ENCODE assay signal across 1 cellular context in the genomic region with DNA sequence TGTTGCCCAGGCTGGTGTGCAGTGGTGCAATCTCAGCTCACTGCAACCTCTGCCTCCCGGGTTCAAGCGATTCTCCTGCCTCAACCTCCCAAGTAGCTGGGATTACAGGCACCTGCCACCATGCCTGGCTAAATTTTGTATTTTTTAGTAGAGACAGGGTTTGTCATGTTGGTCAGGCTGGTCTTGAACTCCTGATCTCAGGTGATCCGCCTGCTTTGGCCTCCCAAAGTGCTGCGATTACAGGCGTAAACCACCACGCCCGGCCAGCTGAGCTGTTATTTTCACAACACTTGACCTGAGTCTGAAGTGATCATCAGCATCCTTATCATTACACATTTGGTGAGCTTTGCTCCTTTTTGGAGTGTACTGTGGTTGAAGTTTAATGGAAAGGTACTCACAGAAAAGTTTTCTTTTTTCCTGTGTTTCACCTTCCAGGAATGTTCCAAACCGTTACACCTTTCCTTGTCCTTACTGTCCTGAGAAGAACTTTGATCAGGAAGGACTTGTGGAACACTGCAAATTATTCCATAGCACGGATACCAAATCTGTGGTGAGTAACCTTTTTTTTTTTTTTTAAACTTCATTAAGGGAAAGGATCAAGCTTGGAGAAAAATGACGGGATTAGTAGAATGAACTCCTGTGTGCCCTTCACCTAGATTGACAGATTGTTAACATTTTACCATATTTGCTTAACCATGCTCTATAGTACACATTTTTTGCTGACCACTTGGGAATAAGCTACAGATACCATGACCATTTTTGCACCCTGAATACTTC.
TF ChIP-seq lines count a peak whose summit lies in the region.

No MANE protein-coding gene starts in this region.

TF ChIP-seq in HepG2, 621 proteins besides CTCF, POLR2A, EP300 and RAD21 (continued from another document and continues in another):
- TF ChIP-seq, protein P1, sequence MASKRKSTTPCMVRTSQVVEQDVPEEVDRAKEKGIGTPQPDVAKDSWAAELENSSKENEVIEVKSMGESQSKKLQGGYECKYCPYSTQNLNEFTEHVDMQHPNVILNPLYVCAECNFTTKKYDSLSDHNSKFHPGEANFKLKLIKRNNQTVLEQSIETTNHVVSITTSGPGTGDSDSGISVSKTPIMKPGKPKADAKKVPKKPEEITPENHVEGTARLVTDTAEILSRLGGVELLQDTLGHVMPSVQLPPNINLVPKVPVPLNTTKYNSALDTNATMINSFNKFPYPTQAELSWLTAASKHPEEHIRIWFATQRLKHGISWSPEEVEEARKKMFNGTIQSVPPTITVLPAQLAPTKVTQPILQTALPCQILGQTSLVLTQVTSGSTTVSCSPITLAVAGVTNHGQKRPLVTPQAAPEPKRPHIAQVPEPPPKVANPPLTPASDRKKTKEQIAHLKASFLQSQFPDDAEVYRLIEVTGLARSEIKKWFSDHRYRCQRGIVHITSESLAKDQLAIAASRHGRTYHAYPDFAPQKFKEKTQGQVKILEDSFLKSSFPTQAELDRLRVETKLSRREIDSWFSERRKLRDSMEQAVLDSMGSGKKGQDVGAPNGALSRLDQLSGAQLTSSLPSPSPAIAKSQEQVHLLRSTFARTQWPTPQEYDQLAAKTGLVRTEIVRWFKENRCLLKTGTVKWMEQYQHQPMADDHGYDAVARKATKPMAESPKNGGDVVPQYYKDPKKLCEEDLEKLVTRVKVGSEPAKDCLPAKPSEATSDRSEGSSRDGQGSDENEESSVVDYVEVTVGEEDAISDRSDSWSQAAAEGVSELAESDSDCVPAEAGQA (IDR thresholded peaks at IDR 0.05; ENCODE audit: low read depth) = no peak
- TF ChIP-seq, protein P1 (CRISPR knock-in tag; IDR thresholded peaks at IDR 0.05; ENCODE audit: borderline replicate concordance) = no peak
- TF ChIP-seq, protein P2, sequence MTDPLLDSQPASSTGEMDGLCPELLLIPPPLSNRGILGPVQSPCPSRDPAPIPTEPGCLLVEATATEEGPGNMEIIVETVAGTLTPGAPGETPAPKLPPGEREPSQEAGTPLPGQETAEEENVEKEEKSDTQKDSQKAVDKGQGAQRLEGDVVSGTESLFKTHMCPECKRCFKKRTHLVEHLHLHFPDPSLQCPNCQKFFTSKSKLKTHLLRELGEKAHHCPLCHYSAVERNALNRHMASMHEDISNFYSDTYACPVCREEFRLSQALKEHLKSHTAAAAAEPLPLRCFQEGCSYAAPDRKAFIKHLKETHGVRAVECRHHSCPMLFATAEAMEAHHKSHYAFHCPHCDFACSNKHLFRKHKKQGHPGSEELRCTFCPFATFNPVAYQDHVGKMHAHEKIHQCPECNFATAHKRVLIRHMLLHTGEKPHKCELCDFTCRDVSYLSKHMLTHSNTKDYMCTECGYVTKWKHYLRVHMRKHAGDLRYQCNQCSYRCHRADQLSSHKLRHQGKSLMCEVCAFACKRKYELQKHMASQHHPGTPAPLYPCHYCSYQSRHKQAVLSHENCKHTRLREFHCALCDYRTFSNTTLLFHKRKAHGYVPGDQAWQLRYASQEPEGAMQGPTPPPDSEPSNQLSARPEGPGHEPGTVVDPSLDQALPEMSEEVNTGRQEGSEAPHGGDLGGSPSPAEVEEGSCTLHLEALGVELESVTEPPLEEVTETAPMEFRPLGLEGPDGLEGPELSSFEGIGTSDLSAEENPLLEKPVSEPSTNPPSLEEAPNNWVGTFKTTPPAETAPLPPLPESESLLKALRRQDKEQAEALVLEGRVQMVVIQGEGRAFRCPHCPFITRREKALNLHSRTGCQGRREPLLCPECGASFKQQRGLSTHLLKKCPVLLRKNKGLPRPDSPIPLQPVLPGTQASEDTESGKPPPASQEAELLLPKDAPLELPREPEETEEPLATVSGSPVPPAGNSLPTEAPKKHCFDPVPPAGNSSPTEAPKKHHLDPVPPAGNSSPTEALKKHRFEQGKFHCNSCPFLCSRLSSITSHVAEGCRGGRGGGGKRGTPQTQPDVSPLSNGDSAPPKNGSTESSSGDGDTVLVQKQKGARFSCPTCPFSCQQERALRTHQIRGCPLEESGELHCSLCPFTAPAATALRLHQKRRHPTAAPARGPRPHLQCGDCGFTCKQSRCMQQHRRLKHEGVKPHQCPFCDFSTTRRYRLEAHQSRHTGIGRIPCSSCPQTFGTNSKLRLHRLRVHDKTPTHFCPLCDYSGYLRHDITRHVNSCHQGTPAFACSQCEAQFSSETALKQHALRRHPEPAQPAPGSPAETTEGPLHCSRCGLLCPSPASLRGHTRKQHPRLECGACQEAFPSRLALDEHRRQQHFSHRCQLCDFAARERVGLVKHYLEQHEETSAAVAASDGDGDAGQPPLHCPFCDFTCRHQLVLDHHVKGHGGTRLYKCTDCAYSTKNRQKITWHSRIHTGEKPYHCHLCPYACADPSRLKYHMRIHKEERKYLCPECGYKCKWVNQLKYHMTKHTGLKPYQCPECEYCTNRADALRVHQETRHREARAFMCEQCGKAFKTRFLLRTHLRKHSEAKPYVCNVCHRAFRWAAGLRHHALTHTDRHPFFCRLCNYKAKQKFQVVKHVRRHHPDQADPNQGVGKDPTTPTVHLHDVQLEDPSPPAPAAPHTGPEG (CRISPR knock-in tag; IDR thresholded peaks at IDR 0.05) = no peak
- TF ChIP-seq JUND (CRISPR knock-in tag; IDR thresholded peaks at IDR 0.05) = no peak
- peak; percentile 33; the same call in 1 of the 2 replicates for TF ChIP-seq ZNF563 (CRISPR knock-in tag; IDR thresholded peaks at IDR 0.05)
- TF ChIP-seq, protein P3, sequence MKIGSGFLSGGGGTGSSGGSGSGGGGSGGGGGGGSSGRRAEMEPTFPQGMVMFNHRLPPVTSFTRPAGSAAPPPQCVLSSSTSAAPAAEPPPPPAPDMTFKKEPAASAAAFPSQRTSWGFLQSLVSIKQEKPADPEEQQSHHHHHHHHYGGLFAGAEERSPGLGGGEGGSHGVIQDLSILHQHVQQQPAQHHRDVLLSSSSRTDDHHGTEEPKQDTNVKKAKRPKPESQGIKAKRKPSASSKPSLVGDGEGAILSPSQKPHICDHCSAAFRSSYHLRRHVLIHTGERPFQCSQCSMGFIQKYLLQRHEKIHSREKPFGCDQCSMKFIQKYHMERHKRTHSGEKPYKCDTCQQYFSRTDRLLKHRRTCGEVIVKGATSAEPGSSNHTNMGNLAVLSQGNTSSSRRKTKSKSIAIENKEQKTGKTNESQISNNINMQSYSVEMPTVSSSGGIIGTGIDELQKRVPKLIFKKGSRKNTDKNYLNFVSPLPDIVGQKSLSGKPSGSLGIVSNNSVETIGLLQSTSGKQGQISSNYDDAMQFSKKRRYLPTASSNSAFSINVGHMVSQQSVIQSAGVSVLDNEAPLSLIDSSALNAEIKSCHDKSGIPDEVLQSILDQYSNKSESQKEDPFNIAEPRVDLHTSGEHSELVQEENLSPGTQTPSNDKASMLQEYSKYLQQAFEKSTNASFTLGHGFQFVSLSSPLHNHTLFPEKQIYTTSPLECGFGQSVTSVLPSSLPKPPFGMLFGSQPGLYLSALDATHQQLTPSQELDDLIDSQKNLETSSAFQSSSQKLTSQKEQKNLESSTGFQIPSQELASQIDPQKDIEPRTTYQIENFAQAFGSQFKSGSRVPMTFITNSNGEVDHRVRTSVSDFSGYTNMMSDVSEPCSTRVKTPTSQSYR (CRISPR knock-in tag; IDR thresholded peaks at IDR 0.05; ENCODE audit: borderline replicate concordance) = no peak; the same call in 1 of the 2 replicates
- TF ChIP-seq ZNF337 (CRISPR knock-in tag; IDR thresholded peaks at IDR 0.05; ENCODE audit: borderline replicate concordance, low read depth) = no peak; the same call in 1 of the 2 replicates
- TF ChIP-seq TGIF2 (CRISPR knock-in tag; IDR thresholded peaks at IDR 0.05) = no peak
- TF ChIP-seq HNRNPUL1 (IDR thresholded peaks at IDR 0.05; ENCODE audit: low read depth, low read length) = no peak
- TF ChIP-seq ARNT (IDR thresholded peaks at IDR 0.05) = no peak
- TF ChIP-seq, protein P4, sequence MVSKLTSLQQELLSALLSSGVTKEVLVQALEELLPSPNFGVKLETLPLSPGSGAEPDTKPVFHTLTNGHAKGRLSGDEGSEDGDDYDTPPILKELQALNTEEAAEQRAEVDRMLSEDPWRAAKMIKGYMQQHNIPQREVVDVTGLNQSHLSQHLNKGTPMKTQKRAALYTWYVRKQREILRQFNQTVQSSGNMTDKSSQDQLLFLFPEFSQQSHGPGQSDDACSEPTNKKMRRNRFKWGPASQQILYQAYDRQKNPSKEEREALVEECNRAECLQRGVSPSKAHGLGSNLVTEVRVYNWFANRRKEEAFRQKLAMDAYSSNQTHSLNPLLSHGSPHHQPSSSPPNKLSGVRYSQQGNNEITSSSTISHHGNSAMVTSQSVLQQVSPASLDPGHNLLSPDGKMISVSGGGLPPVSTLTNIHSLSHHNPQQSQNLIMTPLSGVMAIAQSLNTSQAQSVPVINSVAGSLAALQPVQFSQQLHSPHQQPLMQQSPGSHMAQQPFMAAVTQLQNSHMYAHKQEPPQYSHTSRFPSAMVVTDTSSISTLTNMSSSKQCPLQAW (CRISPR knock-in tag; IDR thresholded peaks at IDR 0.05) = peak; percentile 98
- TF ChIP-seq CBX2 (IDR thresholded peaks at IDR 0.05; ENCODE audit: low read depth, low read length) = no peak
- TF ChIP-seq CBX2 (CRISPR knock-in tag; IDR thresholded peaks at IDR 0.05; ENCODE audit: low read depth) = no peak
- no peak for TF ChIP-seq KLF6 (CRISPR knock-in tag; IDR thresholded peaks at IDR 0.05)
- TF ChIP-seq, protein P5, sequence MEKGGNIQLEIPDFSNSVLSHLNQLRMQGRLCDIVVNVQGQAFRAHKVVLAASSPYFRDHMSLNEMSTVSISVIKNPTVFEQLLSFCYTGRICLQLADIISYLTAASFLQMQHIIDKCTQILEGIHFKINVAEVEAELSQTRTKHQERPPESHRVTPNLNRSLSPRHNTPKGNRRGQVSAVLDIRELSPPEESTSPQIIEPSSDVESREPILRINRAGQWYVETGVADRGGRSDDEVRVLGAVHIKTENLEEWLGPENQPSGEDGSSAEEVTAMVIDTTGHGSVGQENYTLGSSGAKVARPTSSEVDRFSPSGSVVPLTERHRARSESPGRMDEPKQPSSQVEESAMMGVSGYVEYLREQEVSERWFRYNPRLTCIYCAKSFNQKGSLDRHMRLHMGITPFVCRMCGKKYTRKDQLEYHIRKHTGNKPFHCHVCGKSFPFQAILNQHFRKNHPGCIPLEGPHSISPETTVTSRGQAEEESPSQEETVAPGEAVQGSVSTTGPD (CRISPR knock-in tag; IDR thresholded peaks at IDR 0.05) = peak; percentile 66; the same call in 1 of the 2 replicates
- no peak for TF ChIP-seq PRPF4 (IDR thresholded peaks at IDR 0.05; ENCODE audit: low read depth, low read length, poor library complexity, severe bottlenecking)
- TF ChIP-seq, protein P6, sequence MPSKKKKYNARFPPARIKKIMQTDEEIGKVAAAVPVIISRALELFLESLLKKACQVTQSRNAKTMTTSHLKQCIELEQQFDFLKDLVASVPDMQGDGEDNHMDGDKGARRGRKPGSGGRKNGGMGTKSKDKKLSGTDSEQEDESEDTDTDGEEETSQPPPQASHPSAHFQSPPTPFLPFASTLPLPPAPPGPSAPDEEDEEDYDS (CRISPR knock-in tag; IDR thresholded peaks at IDR 0.05) = no peak
- TF ChIP-seq ATAD3A (CRISPR knock-in tag; IDR thresholded peaks at IDR 0.05) = no peak
- TF ChIP-seq ZNF766 (CRISPR knock-in tag; IDR thresholded peaks at IDR 0.05; ENCODE audit: borderline replicate concordance) = peak; percentile 61; the same call in 1 of the 2 replicates
- no peak for TF ChIP-seq ZNF335 (CRISPR knock-in tag; IDR thresholded peaks at IDR 0.05)
- no peak for TF ChIP-seq WIZ (CRISPR knock-in tag; IDR thresholded peaks at IDR 0.05)
- TF ChIP-seq, protein P7, sequence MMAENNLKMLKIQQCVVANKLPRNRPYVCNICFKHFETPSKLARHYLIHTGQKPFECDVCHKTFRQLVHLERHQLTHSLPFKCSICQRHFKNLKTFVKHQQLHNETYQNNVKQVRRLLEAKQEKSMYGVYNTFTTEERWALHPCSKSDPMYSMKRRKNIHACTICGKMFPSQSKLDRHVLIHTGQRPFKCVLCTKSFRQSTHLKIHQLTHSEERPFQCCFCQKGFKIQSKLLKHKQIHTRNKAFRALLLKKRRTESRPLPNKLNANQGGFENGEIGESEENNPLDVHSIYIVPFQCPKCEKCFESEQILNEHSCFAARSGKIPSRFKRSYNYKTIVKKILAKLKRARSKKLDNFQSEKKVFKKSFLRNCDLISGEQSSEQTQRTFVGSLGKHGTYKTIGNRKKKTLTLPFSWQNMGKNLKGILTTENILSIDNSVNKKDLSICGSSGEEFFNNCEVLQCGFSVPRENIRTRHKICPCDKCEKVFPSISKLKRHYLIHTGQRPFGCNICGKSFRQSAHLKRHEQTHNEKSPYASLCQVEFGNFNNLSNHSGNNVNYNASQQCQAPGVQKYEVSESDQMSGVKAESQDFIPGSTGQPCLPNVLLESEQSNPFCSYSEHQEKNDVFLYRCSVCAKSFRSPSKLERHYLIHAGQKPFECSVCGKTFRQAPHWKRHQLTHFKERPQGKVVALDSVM (CRISPR knock-in tag; IDR thresholded peaks at IDR 0.05) = 0 out of 2 replicates have a peak, but pooled peaks have one; percentile 33
- TF ChIP-seq SATB2 (CRISPR knock-in tag; IDR thresholded peaks at IDR 0.05) = no peak
- TF ChIP-seq KDM5A (IDR thresholded peaks at IDR 0.05; ENCODE audit: borderline replicate concordance, low read length) = no peak
- TF ChIP-seq ZNF234 (CRISPR knock-in tag; conservative IDR thresholded peaks at IDR 0.05) = no peak
